In genomic region chr3:111173328-111173900, GRCh38 we compare ENCODE assay signal across 17 cellular contexts.
DNase-seq lines count a peak whose midpoint lies in the region; ATAC-seq and TF ChIP-seq lines count a peak whose summit lies in the region.
"Had no signal": no experiment of that assay in that cellular context is flagged by ENCODE, and none has a peak within 500 bp of the region (broad histone marks: within the 10 kb centered on the region; RNA-seq: fewer than 3 reads in every experiment).

No MANE protein-coding gene starts in this region.

- DNase-seq in NCI-H2171 treated with DMSO at 0.1 percent for 48 hours (lab: John Stamatoyannopoulos, UW) (peak; percentile 43), NCI-H2171 (lab: John Stamatoyannopoulos, UW) (no peak), RPMI7951 (ENCODE audit: low read depth) (peak; percentile 3), foreskin fibroblast (peak; percentile 29 to 56), smooth muscle cell of the brain vasculature (ENCODE audit: low read depth, low spot score) (peak; percentile 17), NCI-H2107 (lab: John Stamatoyannopoulos, UW) (no peak)
- no peak for DNase-seq in activated CD4-positive, alpha-beta T cell treated with anti-CD3 and anti-CD28 coated beads for 4 hours
- DNase-seq: activated CD4-positive, alpha-beta T cell treated with anti-CD3 and anti-CD28 coated beads for 48 hours; C1 segment of cervical spinal cord; DMS79; GOT3; heart right ventricle; KBM-7; NCI-H510A treated with DMSO at 0.1 percent for 48 hours; substantia nigra had no signal

- H3K4me3 ChIP-seq in foreskin fibroblast (ENCODE audit: low read depth in 1 of 2, low read length in 2 of 2): no peak overlapping the region
- H3K4me3 ChIP-seq: heart right ventricle had no signal

- no peak for TF ChIP-seq CTCF in foreskin fibroblast (IDR thresholded peaks at IDR 0.05; ENCODE audit: low read depth, low read length)

- ATAC-seq in HG02981 (IDR thresholded peaks at IDR 0.05; ENCODE audit: unreplicated experiment): no peak
- ATAC-seq: heart right ventricle, left lobe of liver had no signal

Comparison
In these comparisons a context has a peak if more than half of its experiments do, and no peak if none do; other contexts are left out.
1. DNase-seq: peak in NCI-H2171 treated with DMSO at 0.1 percent for 48 hours (single experiment), RPMI7951 (single experiment), foreskin fibroblast (2 of 2) and smooth muscle cell of the brain vasculature (single experiment); none in NCI-H2171 (single experiment), NCI-H2107 (single experiment) and activated CD4-positive, alpha-beta T cell treated with anti-CD3 and anti-CD28 coated beads for 4 hours (0 of 2).